Comparison of ENCODE assay signal across 17 cellular contexts in the genomic region with DNA sequence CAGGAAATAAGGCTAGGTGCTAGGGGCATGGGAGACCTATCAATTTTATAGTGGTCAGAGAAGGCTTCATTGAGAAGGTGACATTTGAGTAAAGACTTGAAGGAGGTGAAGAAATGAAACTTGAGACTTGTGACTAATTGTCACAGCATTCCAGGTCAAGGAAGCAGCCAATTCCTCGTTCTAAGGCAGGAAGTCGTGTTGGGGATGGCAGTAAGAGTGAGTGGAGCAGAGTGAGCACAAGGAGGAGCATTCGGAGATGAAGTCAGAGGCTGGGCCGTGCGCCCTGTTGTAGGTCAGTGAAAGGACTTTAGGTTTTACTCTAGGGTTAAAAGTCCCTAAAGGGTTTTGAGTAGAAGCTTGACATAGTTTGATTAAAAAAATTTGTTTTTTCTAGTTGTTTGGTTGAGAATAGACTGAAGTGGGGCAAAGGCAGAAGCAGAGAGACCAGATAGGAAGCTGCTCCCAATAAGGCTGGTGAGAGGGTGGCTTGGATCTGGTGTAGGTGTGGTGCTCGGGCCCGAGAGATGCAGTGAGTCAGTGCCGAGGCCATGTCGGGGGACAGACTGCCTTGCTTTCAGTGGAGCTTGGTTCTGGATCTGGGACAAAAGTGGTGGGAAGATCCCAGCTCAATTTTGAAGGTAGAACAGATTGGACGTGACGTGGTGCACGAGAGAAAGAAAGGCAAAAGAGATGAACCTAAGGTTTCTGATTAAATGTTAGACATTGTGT. TPM values are rescaled to one million over a fixed set of nuclear protein-coding genes. Genes with fewer than 3 reads are reported as not detected.
DNase-seq lines count a peak whose midpoint lies in the region; ATAC-seq, FAIRE-seq and TF ChIP-seq lines count a peak whose summit lies in the region.
"Had no signal": no experiment of that assay in that cellular context is flagged by ENCODE, and none has a peak within 500 bp of the region (broad histone marks: within the 10 kb centered on the region; RNA-seq: fewer than 3 reads in every experiment).

No MANE protein-coding gene starts in this region.

- no peak for ATAC-seq in CD4-positive, alpha-beta T cell (ENCODE audit: poor library complexity)
- no peak for ATAC-seq in HG03196 (IDR thresholded peaks at IDR 0.05; ENCODE audit: unreplicated experiment)

- intact Hi-C loops in CD4-positive, alpha-beta T cell (cut with DNase I, micrococcal nuclease), result no loop called here
- intact Hi-C loops in activated CD4-positive, alpha-beta memory T cell treated with anti-CD3 and anti-CD28 coated beads for 36 hours (cut with micrococcal nuclease), result no loop called here

- no peaks in the 10 kb centered on the region for H3K27me3 ChIP-seq in CD4-positive, alpha-beta T cell (ENCODE audit: control insufficient read depth, insufficient read depth, low read length)
- H3K27me3 ChIP-seq in bronchial epithelial cell (ENCODE audit: control insufficient read depth, insufficient read depth, low read length), result no peaks in the 10 kb centered on the region
- H3K27me3 ChIP-seq: BLaER1 treated with 17β-estradiol and CSF1 and Interleukin-3, amounts not matched to agents 10 nM and 100 nM; esophagus muscularis mucosa had no signal

- H3K27ac ChIP-seq in CD4-positive, alpha-beta T cell (ENCODE audit: low read depth, low read length), result no peak overlapping the region
- H3K27ac ChIP-seq: BLaER1 treated with 17β-estradiol and CSF1 and Interleukin-3, amounts not matched to agents 10 nM and 100 nM; esophagus muscularis mucosa had no signal

- POLR2A ChIA-PET in CD4-positive, alpha-beta T cell (lab: Charles Lee), result interaction anchor here (1.3 kb wide), 1 partner anchor 37 kb away, joined by 3 read pairs; no protein-coding TSS in a partner anchor
- POLR2A ChIA-PET in activated CD4-positive, alpha-beta memory T cell treated with anti-CD3 and anti-CD28 coated beads for 36 hours (lab: Charles Lee), result no interaction called here

- H3K4me1 Mint-ChIP-seq in CD4-positive, alpha-beta T cell (ENCODE audit: low read depth), result peaks cover 23% of the 10 kb centered on the region
- peaks cover 15% of the 10 kb centered on the region for H3K4me1 Mint-ChIP-seq in activated CD4-positive, alpha-beta memory T cell treated with anti-CD3 and anti-CD28 coated beads for 36 hours (ENCODE audit: low read depth)

- no peaks in the 10 kb centered on the region for H3K9me3 ChIP-seq in CD4-positive, alpha-beta T cell (ENCODE audit: control insufficient read depth, low read length)
- H3K9me3 ChIP-seq: BLaER1 treated with 17β-estradiol and CSF1 and Interleukin-3, amounts not matched to agents 10 nM and 100 nM; esophagus muscularis mucosa had no signal

- no peaks in the 10 kb centered on the region for H3K9me3 Mint-ChIP-seq in CD4-positive, alpha-beta T cell
- no peaks in the 10 kb centered on the region for H3K9me3 Mint-ChIP-seq in activated CD4-positive, alpha-beta memory T cell treated with anti-CD3 and anti-CD28 coated beads for 36 hours
- H3K9me3 Mint-ChIP-seq: activated naive CD4-positive, alpha-beta T cell treated with anti-CD3 and anti-CD28 coated beads for 36 hours; central memory CD8-positive, alpha-beta T cell had no signal

- no peak overlapping the region for H3K27ac Mint-ChIP-seq in CD4-positive, alpha-beta T cell
- H3K27ac Mint-ChIP-seq in activated CD4-positive, alpha-beta memory T cell treated with anti-CD3 and anti-CD28 coated beads for 36 hours, result no peak overlapping the region
- H3K27ac Mint-ChIP-seq: activated naive CD4-positive, alpha-beta T cell treated with anti-CD3 and anti-CD28 coated beads for 36 hours; progenitor cell of endocrine pancreas had no signal

- H3K27me3 Mint-ChIP-seq in CD4-positive, alpha-beta T cell, result no peaks in the 10 kb centered on the region
- H3K27me3 Mint-ChIP-seq in activated CD4-positive, alpha-beta memory T cell treated with anti-CD3 and anti-CD28 coated beads for 36 hours, result no peaks in the 10 kb centered on the region
- H3K27me3 Mint-ChIP-seq: central memory CD8-positive, alpha-beta T cell had no signal

- H3K36me3 Mint-ChIP-seq in CD4-positive, alpha-beta T cell (ENCODE audit: low read depth), result peaks cover 12% of the 10 kb centered on the region
- H3K36me3 Mint-ChIP-seq in activated CD4-positive, alpha-beta memory T cell treated with anti-CD3 and anti-CD28 coated beads for 36 hours, result no peaks in the 10 kb centered on the region

- no peak for FAIRE-seq in bronchial epithelial cell (lab: Jason Lieb, UNC)
- FAIRE-seq: G401.6 had no signal

- DNase-seq in CD4-positive, alpha-beta T cell, result no peak
- DNase-seq in HS-27A (ENCODE audit: low read depth) (peak; percentile 56), bronchial epithelial cell (ENCODE audit: low read depth) (peak; percentile 77), left kidney (ENCODE audit: low read depth, low spot score) (peak; percentile 24), DMS 273 (lab: John Stamatoyannopoulos, UW; ENCODE audit: unreplicated experiment) (no peak), NCI-H524 treated with DMSO at 0.1 percent for 48 hours (lab: John Stamatoyannopoulos, UW) (no peak)
- no peak for DNase-seq in activated CD4-positive, alpha-beta memory T cell treated with anti-CD3 and anti-CD28 coated beads for 36 hours
- DNase-seq: activated CD4-positive, alpha-beta T cell treated with anti-CD3 and anti-CD28 coated beads, Interleukin-2, amount 50 U/mL, for 4 hours; activated naive CD4-positive, alpha-beta T cell treated with anti-CD3 and anti-CD28 coated beads for 36 hours; Kasumi-1; T-helper 2 cell had no signal

- CTCF ChIA-PET in CD4-positive, alpha-beta T cell (lab: Charles Lee), result interaction anchor here (0.7 to 2.4 kb wide), 2 partner anchors 101 to 132 kb away, joined by 4 to 9 read pairs; no protein-coding TSS in a partner anchor
- CTCF ChIA-PET in activated CD4-positive, alpha-beta memory T cell treated with anti-CD3 and anti-CD28 coated beads for 36 hours (lab: Charles Lee), result interaction anchor here (0.9 to 18.5 kb wide), 4 partner anchors 40 to 130 kb away, joined by 3 to 498 read pairs (median 126); no protein-coding TSS in a partner anchor

- H3K4me3 Mint-ChIP-seq in CD4-positive, alpha-beta T cell, result peak overlapping the region; percentile 2
- no peak overlapping the region for H3K4me3 Mint-ChIP-seq in activated CD4-positive, alpha-beta memory T cell treated with anti-CD3 and anti-CD28 coated beads for 36 hours
- H3K4me3 Mint-ChIP-seq: activated naive CD4-positive, alpha-beta T cell treated with anti-CD3 and anti-CD28 coated beads for 36 hours; central memory CD8-positive, alpha-beta T cell had no signal

- H3K36me3 ChIP-seq in bronchial epithelial cell (ENCODE audit: control insufficient read depth, insufficient read depth, low read length), result no peaks in the 10 kb centered on the region
- H3K36me3 ChIP-seq: esophagus muscularis mucosa had no signal

- no peak overlapping the region for H3K4me3 ChIP-seq in bronchial epithelial cell (ENCODE audit: low read depth, low read length)
- H3K4me3 ChIP-seq: BLaER1 treated with 17β-estradiol and CSF1 and Interleukin-3, amounts not matched to agents 10 nM and 100 nM; esophagus muscularis mucosa had no signal

- TF ChIP-seq CTCF in CD4-positive, alpha-beta T cell (IDR thresholded peaks at IDR 0.05), result no peak
- TF ChIP-seq CTCF in bronchial epithelial cell (IDR thresholded peaks at IDR 0.05; ENCODE audit: insufficient read depth, low read length, severe bottlenecking), result no peak

RNA-seq across cellular contexts. Expression of gene RSPH3, which starts 2.6 kb away (rescaled TPM):
- total RNA-seq in CD4-positive, alpha-beta T cell, result 1 to 10 TPM in 1 of 2 experiments, under 1 TPM in 1; 0.59 to 1.1 TPM
- 5.5 and 8.6 TPM in 2 replicates for total RNA-seq in bronchial epithelial cell
- total RNA-seq in activated CD4-positive, alpha-beta memory T cell treated with anti-CD3 and anti-CD28 coated beads for 36 hours, result 1 to 10 TPM; 6.1 to 6.8 TPM

RNA-seq across cellular contexts. Expression of gene TAGAP, which starts 42.2 kb away (rescaled TPM):
- 100 to 1,000 TPM; 245 to 261 TPM for total RNA-seq in CD4-positive, alpha-beta T cell
- total RNA-seq in bronchial epithelial cell, result under 0.01 TPM in 2 replicates
- total RNA-seq in activated CD4-positive, alpha-beta memory T cell treated with anti-CD3 and anti-CD28 coated beads for 36 hours, result 10 to 100 TPM; 40.1 to 41.6 TPM
- total RNA-seq: progenitor cell of endocrine pancreas had no signal

Comparison
In these comparisons a context has a peak if more than half of its experiments do, and no peak if none do; other contexts are left out.
1. DNase-seq: peak in HS-27A (single experiment), bronchial epithelial cell (single experiment) and left kidney (single experiment); none in CD4-positive, alpha-beta T cell (0 of 10), DMS 273 (single experiment), NCI-H524 treated with DMSO at 0.1 percent for 48 hours (single experiment) and activated CD4-positive, alpha-beta memory T cell treated with anti-CD3 and anti-CD28 coated beads for 36 hours (single experiment).
2. RNA of gene TAGAP, which starts 42.2 kb away (total RNA-seq): 245 to 261 TPM in CD4-positive, alpha-beta T cell and 40.1 to 41.6 TPM in activated CD4-positive, alpha-beta memory T cell treated with anti-CD3 and anti-CD28 coated beads for 36 hours; under 0.01 TPM in bronchial epithelial cell; every median in the first group is over 10 times any median in the second.